Comparison of ENCODE assay signal across 1 cellular context in genomic region chr16:1420540-1421205, GRCh38.
A peak's percentile ranks its signal among the peaks of the same experiment; 100 is the strongest.
TF ChIP-seq lines count a peak whose summit lies in the region.

TSS of gene UQCC4 (minus strand) at chr16:1420747. CDS start at chr16:1420723, 24 bp downstream.

TF ChIP-seq in K562, 482 proteins besides CTCF, POLR2A, EP300 and RAD21 (continued from another document):
- TF ChIP-seq NUFIP1 (IDR thresholded peaks at IDR 0.05; ENCODE audit: partially characterized antibody), result no peak
- TF ChIP-seq MXD1 (CRISPR knock-in tag; IDR thresholded peaks at IDR 0.05; ENCODE audit: borderline replicate concordance, poor library complexity, severe bottlenecking), result peak; percentile 55
- no peak for TF ChIP-seq MYBL2 (IDR thresholded peaks at IDR 0.05; ENCODE audit: low read depth)
- no peak for TF ChIP-seq MYBL2 (CRISPR knock-in tag; IDR thresholded peaks at IDR 0.05; ENCODE audit: borderline replicate concordance)
- peak; percentile 97 for TF ChIP-seq ELF1 (tag; IDR thresholded peaks at IDR 0.05)
- peak in 1 of 2 experiments; percentile 99; a peak in 2 of 4 replicates for TF ChIP-seq KDM4B (IDR thresholded peaks at IDR 0.05; ENCODE audit: borderline replicate concordance in 2 of 2, low read depth in 1 of 2)
- peak; percentile 100 for TF ChIP-seq GABPB1 (CRISPR knock-in tag; IDR thresholded peaks at IDR 0.05)
- peak; percentile 95 for TF ChIP-seq E2F8 (IDR thresholded peaks at IDR 0.05; ENCODE audit: low read depth, partially characterized antibody)
- 0 out of 2 replicates have a peak, but pooled peaks have one; percentile 38 for TF ChIP-seq HINFP (tag; conservative IDR thresholded peaks at IDR 0.05; ENCODE audit: low read depth)
- peak; percentile 49; the same call in 1 of the 2 replicates for TF ChIP-seq FOXJ2 (tag; IDR thresholded peaks at IDR 0.05)
